Comparison of ENCODE assay signal across 7 cellular contexts in genomic region chr10:55500931-55501559, GRCh38.
DNase-seq lines count a peak whose midpoint lies in the region; ATAC-seq and TF ChIP-seq lines count a peak whose summit lies in the region.

No MANE protein-coding gene starts in this region.

- H3K27me3 ChIP-seq in fibroblast of lung (ENCODE audit: control insufficient read depth, insufficient read depth, low read length) (no peaks in the 10 kb centered on the region), transverse colon (no peaks in the 10 kb centered on the region)

- no peaks in the 10 kb centered on the region for H3K36me3 Mint-ChIP-seq in natural killer cell

- H3K36me3 ChIP-seq in fibroblast of lung (ENCODE audit: control insufficient read depth, insufficient read depth, low read length) (no peaks in the 10 kb centered on the region), transverse colon (no peaks in the 10 kb centered on the region)

- TF ChIP-seq POLR2A in transverse colon (IDR thresholded peaks at IDR 0.05): no peak

- in situ Hi-C loops in transverse colon (cut with MboI; ENCODE audit: low pct_ligation_motif_present in 1 of 4, low pct_unique_long_range_greater_than_20kb in 1 of 4, low sequenced_read_pairs in 3 of 4): no loop called here

- TF ChIP-seq CTCF in fibroblast of lung (conservative IDR thresholded peaks at IDR 0.05 in 1 of 2, IDR thresholded peaks at IDR 0.05 in 1 of 2; ENCODE audit: low read depth in 1 of 2, low read length in 2 of 2) (peak in 1 of 2 donors; percentile 60), transverse colon (IDR thresholded peaks at IDR 0.05) (peak in 3 of 5 experiments; percentile 17 to 35 (median 30)), natural killer cell (IDR thresholded peaks at IDR 0.05) (no peak)

- no peak overlapping the region for H3K27ac Mint-ChIP-seq in natural killer cell

- no peak overlapping the region for H3K4me2 ChIP-seq in fibroblast of lung (ENCODE audit: extremely low read depth, insufficient read depth, low read length)

- H4K20me1 ChIP-seq in fibroblast of lung (ENCODE audit: control insufficient read depth, extremely low read depth, insufficient read depth, low read length): no peaks in the 10 kb centered on the region

- intact Hi-C loops in transverse colon (cut with DNase I; ENCODE audit: low total_unique reads) (no loop called here), natural killer cell (cut with micrococcal nuclease) (no loop called here)

- H3K9me3 ChIP-seq in fibroblast of lung (ENCODE audit: control insufficient read depth, insufficient read depth, low read depth, low read length) (no peaks in the 10 kb centered on the region), transverse colon (no peaks in the 10 kb centered on the region)

- no peaks in the 10 kb centered on the region for H3K79me2 ChIP-seq in fibroblast of lung (ENCODE audit: control insufficient read depth, insufficient read depth, low read length)

- DNase-seq in NCI-H748 treated with DMSO at 0.1 percent for 48 hours (lab: John Stamatoyannopoulos, UW) (peak; percentile 30), fibroblast of lung (ENCODE audit: low read depth in 2 of 2) (peak; percentile 21 to 32), transverse colon (no peak), midbrain (lab: John Stamatoyannopoulos, UW) (no peak), natural killer cell (no peak)

- TF ChIP-seq EP300 in transverse colon (IDR thresholded peaks at IDR 0.05; ENCODE audit: low read depth): no peak

- no peaks in the 10 kb centered on the region for H3K4me1 Mint-ChIP-seq in natural killer cell

- H2AFZ ChIP-seq in fibroblast of lung (ENCODE audit: low read length): no peak overlapping the region

- H3K9me3 Mint-ChIP-seq in natural killer cell: peaks cover 10 to 13% of the 10 kb centered on the region in 2 donors

- ATAC-seq in GM18499 (IDR thresholded peaks at IDR 0.05; ENCODE audit: insufficient read depth, unreplicated experiment) (peak; percentile 83), HG02642 (IDR thresholded peaks at IDR 0.05; ENCODE audit: poor library complexity, unreplicated experiment) (peak; percentile 60), natural killer cell (no peak)

- no peak overlapping the region for H3K9ac ChIP-seq in fibroblast of lung (ENCODE audit: insufficient read depth, low read length)

- no peaks in the 10 kb centered on the region for H3K27me3 Mint-ChIP-seq in natural killer cell (ENCODE audit: low read depth in 2 of 2)

- H3K4me1 ChIP-seq in fibroblast of lung (ENCODE audit: control insufficient read depth, extremely low read depth, insufficient read depth, low read length): no peaks in the 10 kb centered on the region
- H3K4me1 ChIP-seq in transverse colon: no peaks in the 10 kb centered on the region

- H3K27ac ChIP-seq in fibroblast of lung (ENCODE audit: insufficient read depth, low read length) (no peak overlapping the region), transverse colon (no peak overlapping the region)

- 0 to 16% methylated on average over 1 of the region's 1 CpG for WGBS in transverse colon (ENCODE audit: low coverage in 1 of 2), 2 donors

- no peak overlapping the region for H3K4me3 ChIP-seq in fibroblast of lung (replicated peaks in 1 of 4; ENCODE audit: control extremely low read depth in 1 of 4, insufficient read depth in 1 of 4, low read depth in 3 of 4, low read length in 4 of 4)
- no peak overlapping the region for H3K4me3 ChIP-seq in transverse colon

- H3K4me3 Mint-ChIP-seq in natural killer cell: no peak overlapping the region

Comparison
In these comparisons a context has a peak if more than half of its experiments do, and no peak if none do; other contexts are left out.
1. ATAC-seq: peak in GM18499 (single experiment) and HG02642 (single experiment); none in natural killer cell (0 of 3).
2. DNase-seq: peak in NCI-H748 treated with DMSO at 0.1 percent for 48 hours (single experiment) and fibroblast of lung (2 of 2); none in transverse colon (single experiment), midbrain (single experiment) and natural killer cell (single experiment).